ENCODE assay signal across 7 cellular contexts in genomic region chr9:73023025-73023541, GRCh38.
DNase-seq lines count a peak whose midpoint lies in the region; ATAC-seq and TF ChIP-seq lines count a peak whose summit lies in the region.

No MANE protein-coding gene starts in this region.

- H3K27me3 ChIP-seq in neutrophil, result no peaks in the 10 kb centered on the region

- no peak overlapping the region for H3K27ac ChIP-seq in neutrophil

- H3K4me3 ChIP-seq in fibroblast of the aortic adventitia (ENCODE audit: low read depth, low read length), result no peak overlapping the region
- no peak overlapping the region for H3K4me3 ChIP-seq in neutrophil (ENCODE audit: low read depth in 1 of 2, low read length in 1 of 2)

- peak; percentile 77 for TF ChIP-seq CTCF in GM12872 (IDR thresholded peaks at IDR 0.05; ENCODE audit: insufficient read depth, low read depth, low read length)
- peak; percentile 85 for TF ChIP-seq CTCF in fibroblast of the aortic adventitia (IDR thresholded peaks at IDR 0.05; ENCODE audit: insufficient read depth, low read length)
- peak; percentile 61 for TF ChIP-seq CTCF in neutrophil (IDR thresholded peaks at IDR 0.05)

- H3K36me3 ChIP-seq in neutrophil, result no peaks in the 10 kb centered on the region

- peak; percentile 54 for ATAC-seq in HG02884 (IDR thresholded peaks at IDR 0.05; ENCODE audit: unreplicated experiment)

- peak; percentile 85 for DNase-seq in NCI-H748 treated with DMSO at 0.1 percent for 48 hours (lab: John Stamatoyannopoulos, UW)
- peak; percentile 40 for DNase-seq in activated T-cell treated with anti-CD3 and anti-CD28 coated beads for 1 hour (ENCODE audit: low read depth)
- DNase-seq in fibroblast of the aortic adventitia (ENCODE audit: low read depth), result peak; percentile 82
- peak; percentile 56 for DNase-seq in ureter (ENCODE audit: low spot score)

- peaks cover 7 to 9% of the 10 kb centered on the region in 2 experiments for H3K4me1 ChIP-seq in neutrophil (ENCODE audit: control insufficient read depth in 1 of 2, insufficient read depth in 1 of 2, low read depth in 1 of 2, low read length in 1 of 2)

- H3K9me3 ChIP-seq in neutrophil, result no peaks in the 10 kb centered on the region
